38 cellular contexts compared by ENCODE assay signal in the genomic region with DNA sequence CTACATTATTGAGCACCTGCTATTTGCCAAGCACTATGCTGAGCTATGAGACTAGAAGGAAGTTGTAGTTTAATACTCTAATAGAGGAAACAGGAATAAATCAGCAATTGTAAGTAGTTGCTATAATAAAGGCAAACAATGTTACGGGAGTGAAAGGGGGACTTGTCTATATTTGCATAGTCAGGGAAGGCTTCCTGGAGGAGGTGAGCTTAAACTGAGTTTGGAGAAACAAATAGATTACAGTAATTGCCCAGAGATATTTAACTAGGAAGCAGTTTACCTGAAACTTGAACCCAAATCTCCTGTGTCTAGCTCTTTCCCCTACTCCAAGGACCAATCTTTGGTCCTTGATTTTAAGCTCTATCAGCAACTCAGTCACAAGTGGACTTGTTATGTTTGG. TPM values are rescaled to one million over a fixed set of nuclear protein-coding genes. Genes with fewer than 3 reads are reported as not detected.
"Had no signal": no experiment of that assay in that cellular context is flagged by ENCODE, and none has a peak within 500 bp of the region (broad histone marks: within the 10 kb centered on the region; RNA-seq: fewer than 3 reads in every experiment).

No MANE protein-coding gene starts in this region.

- DNase-seq: Karpas-422, Kasumi-1, MG63, MM.1S, MV-4-11, NCI-H1048, NCI-H1092, NCI-H1092 treated with DMSO at 0.1 percent for 48 hours, NCI-H1105, NCI-H1105 treated with DMSO at 0.1 percent for 48 hours, NCI-H1417, NCI-H1417 treated with DMSO at 0.1 percent for 48 hours, NCI-H1436, NCI-H1436 treated with DMSO at 0.1 percent for 48 hours, NCI-H146, NCI-H1694, NCI-H1694 treated with DMSO at 0.1 percent for 48 hours, NCI-H187, NCI-H187 treated with DMSO at 0.1 percent for 48 hours, NCI-H1930, NCI-H2029, NCI-H2029 treated with DMSO at 0.1 percent for 48 hours, NCI-H2081, NCI-H2081 treated with DMSO at 0.1 percent for 48 hours, NCI-H2107, NCI-H2171, NCI-H2171 treated with DMSO at 0.1 percent for 48 hours, NCI-H2227 treated with DMSO at 0.1 percent for 48 hours, NCI-H226, NCI-H345, NCI-H446, NCI-H446 treated with DMSO at 0.1 percent for 48 hours, NCI-H510A had no signal

- H3K27ac ChIP-seq: KMS-11 had no signal

- H3K9me3 ChIP-seq: MG63 had no signal

- H3K36me3 ChIP-seq: MG63 had no signal

- H3K9ac ChIP-seq: KMS-11 had no signal

- H3K4me2 ChIP-seq: KMS-11 had no signal

- H3K4me3 ChIP-seq: MG63 had no signal

RNA-seq across cellular contexts. Expression of a gene that starts 2.1 kb away (rescaled TPM):
- total RNA-seq: LHCN-M2, M059J, MCF 10A, NCI-H460 had no signal

RNA-seq across cellular contexts. Expression of a gene that starts 5.2 kb away (rescaled TPM):
- total RNA-seq: LHCN-M2 had no signal
